ENCODE assay signal across 33 cellular contexts in genomic region chr14:72825486-72825885, GRCh38.
"Had no signal": no experiment of that assay in that cellular context is flagged by ENCODE, and none has a peak within 500 bp of the region (broad histone marks: within the 10 kb centered on the region; RNA-seq: fewer than 3 reads in every experiment).

No MANE protein-coding gene starts in this region.

- H3K27me3 ChIP-seq: heart left ventricle, hepatocyte, neural progenitor cell, right lobe of liver, tibial artery, upper lobe of right lung had no signal

- FAIRE-seq: keratinocyte, urothelium cell line had no signal

- H3K27ac Mint-ChIP-seq: mesothelial cell of epicardium; naive thymus-derived CD4-positive, alpha-beta T cell; natural killer cell treated with Interleukin-12 subunit alpha and Interleukin-12 subunit beta and Interleukin-15 and Interleukin-18, amount 100 ng/mL, for 72 hours; stimulated activated naive CD8-positive, alpha-beta T cell treated with anti-CD3 and anti-CD28 coated beads, Interleukin-15, Interleukin-2, amounts not matched to agents 100 ng/mL and 50 ng/mL, for 24 hours had no signal

- H3K36me3 Mint-ChIP-seq: mesothelial cell of epicardium; natural killer cell treated with Interleukin-12 subunit alpha and Interleukin-12 subunit beta and Interleukin-15 and Interleukin-18, amount 100 ng/mL, for 72 hours; neural progenitor cell had no signal

- H3K9ac ChIP-seq: neural progenitor cell, parathyroid adenoma had no signal

- H3K4me2 ChIP-seq: hepatocyte, neural progenitor cell, smooth muscle cell had no signal

- H2AFZ ChIP-seq: hepatocyte, neural progenitor cell, parathyroid adenoma had no signal

- H3K79me2 ChIP-seq: hepatocyte, parathyroid adenoma had no signal

- DNase-seq: glutamatergic neuron; heart left ventricle; kidney glomerular epithelial cell; left cardiac atrium; lower lobe of right lung; mammary epithelial cell; mesenchymal stem cell; mucosa of descending colon; naive thymus-derived CD4-positive, alpha-beta T cell; occipital lobe; psoas muscle; right lobe of liver; stimulated activated CD4-positive, alpha-beta T cell treated with anti-CD3 and anti-CD28 coated beads, Interleukin-1b, Interleukin-23, amount 100 ng/mL, for 48 hours; stimulated activated CD4-positive, alpha-beta T cell treated with anti-CD3 and anti-CD28 coated beads, Interleukin-2, amount 100 ng/mL, for 48 hours; stimulated activated CD4-positive, alpha-beta T cell treated with anti-CD3 and anti-CD28 coated beads, Interleukin-4, amount 100 ng/mL, for 4 hours; stimulated activated CD8-positive, alpha-beta memory T cell treated with anti-CD3 and anti-CD28 coated beads, Interleukin-4, amount 100 ng/mL, for 48 hours; stimulated activated naive CD4-positive, alpha-beta T cell; tibial artery; trophoblast cell; upper lobe of right lung had no signal

- H3K9me3 ChIP-seq: heart left ventricle, lower lobe of right lung, mucosa of descending colon, neutrophil, psoas muscle, right lobe of liver, suprapubic skin, thoracic aorta, tibial artery, upper lobe of right lung had no signal

- H3K9me3 Mint-ChIP-seq: mesothelial cell of epicardium; naive thymus-derived CD4-positive, alpha-beta T cell; natural killer cell treated with Interleukin-12 subunit alpha and Interleukin-12 subunit beta and Interleukin-15 and Interleukin-18, amount 100 ng/mL, for 72 hours; neural progenitor cell; stimulated activated naive CD8-positive, alpha-beta T cell treated with anti-CD3 and anti-CD28 coated beads, Interleukin-15, Interleukin-2, amounts not matched to agents 100 ng/mL and 50 ng/mL, for 24 hours had no signal

- H3K27me3 Mint-ChIP-seq: stimulated activated naive CD8-positive, alpha-beta T cell treated with anti-CD3 and anti-CD28 coated beads, Interleukin-15, Interleukin-2, amounts not matched to agents 100 ng/mL and 50 ng/mL, for 24 hours had no signal

- H3K36me3 ChIP-seq: heart left ventricle, lower lobe of right lung, neural progenitor cell, neutrophil, right lobe of liver, suprapubic skin, thoracic aorta, tibial artery, upper lobe of right lung had no signal

- H3K4me1 ChIP-seq: lower lobe of right lung, suprapubic skin, upper lobe of right lung had no signal

- ATAC-seq: heart left ventricle; left cardiac atrium; left lobe of liver; lower lobe of right lung; mucosa of descending colon; naive thymus-derived CD4-positive, alpha-beta T cell; natural killer cell treated with Interleukin-12 subunit alpha and Interleukin-12 subunit beta and Interleukin-15 and Interleukin-18, amount 100 ng/mL, for 72 hours; psoas muscle; right lobe of liver; upper lobe of right lung had no signal

- H3K4me3 ChIP-seq: heart left ventricle, hepatocyte, lower lobe of right lung, mucosa of descending colon, neural progenitor cell, psoas muscle, right lobe of liver, smooth muscle cell, suprapubic skin, thoracic aorta, tibial artery, upper lobe of right lung had no signal

- H3K27ac ChIP-seq: hepatocyte, lower lobe of right lung, neural progenitor cell, neutrophil, parathyroid adenoma, psoas muscle, right lobe of liver, suprapubic skin, thoracic aorta, tibial artery, upper lobe of right lung had no signal

- H3K4me3 Mint-ChIP-seq: mesothelial cell of epicardium; naive thymus-derived CD4-positive, alpha-beta T cell; natural killer cell treated with Interleukin-12 subunit alpha and Interleukin-12 subunit beta and Interleukin-15 and Interleukin-18, amount 100 ng/mL, for 72 hours; neural progenitor cell; stimulated activated naive CD8-positive, alpha-beta T cell treated with anti-CD3 and anti-CD28 coated beads, Interleukin-15, Interleukin-2, amounts not matched to agents 100 ng/mL and 50 ng/mL, for 24 hours had no signal
